In the genomic region with DNA sequence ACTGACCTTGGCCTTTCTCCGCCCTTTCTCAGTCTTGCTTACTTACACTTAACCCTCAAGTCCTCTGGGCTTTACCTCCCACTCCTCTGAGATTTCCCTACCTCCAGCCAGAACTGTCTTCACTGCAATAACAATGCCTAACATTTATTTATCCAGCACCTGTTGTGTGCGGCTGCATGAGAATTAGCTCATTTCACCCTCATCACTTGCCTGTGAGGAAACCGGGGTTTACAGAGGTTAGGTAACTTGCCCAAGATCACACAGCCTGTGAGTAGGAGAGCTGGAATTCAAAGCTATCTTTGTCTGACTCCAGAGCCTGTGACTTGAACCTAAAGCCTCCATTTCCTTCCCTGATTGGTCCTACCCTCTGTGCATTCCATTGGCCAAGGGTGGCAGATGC, we compare ENCODE assay signal across 12 cellular contexts. TPM values are rescaled to one million over a fixed set of nuclear protein-coding genes. Genes with fewer than 3 reads are reported as not detected.
DNase-seq lines count a peak whose midpoint lies in the region; TF ChIP-seq lines count a peak whose summit lies in the region.
"Had no signal": no experiment of that assay in that cellular context is flagged by ENCODE, and none has a peak within 500 bp of the region (broad histone marks: within the 10 kb centered on the region; RNA-seq: fewer than 3 reads in every experiment).

No MANE protein-coding gene starts in this region.

- POLR2A ChIA-PET in CD8-positive, alpha-beta memory T cell (lab: Charles Lee) = no interaction called here

- peak overlapping the region in 5 of 8 donors; percentile 69 to 92 (median 81) for H3K27ac Mint-ChIP-seq in CD8-positive, alpha-beta memory T cell
- peak overlapping the region in 2 of 3 donors; percentile 65 to 94 for H3K27ac Mint-ChIP-seq in IgD-negative memory B cell

- H2BK120ac ChIP-seq in neuronal stem cell (ENCODE audit: low read depth, low read length) = no peak overlapping the region

- no peak overlapping the region for H2BK15ac ChIP-seq in neuronal stem cell (ENCODE audit: low read length)

- H3K79me1 ChIP-seq in neuronal stem cell (ENCODE audit: low read depth, low read length) = peaks cover 7% of the 10 kb centered on the region

- no peaks in the 10 kb centered on the region for H3K27me3 ChIP-seq in CD8-positive, alpha-beta memory T cell (ENCODE audit: insufficient read depth, low read length, poor library complexity, severe bottlenecking)
- no peaks in the 10 kb centered on the region for H3K27me3 ChIP-seq in neuronal stem cell (ENCODE audit: control insufficient read depth in 3 of 3, insufficient read depth in 3 of 3, low read depth in 1 of 3, low read length in 3 of 3)
- H3K27me3 ChIP-seq: SJSA1 had no signal

- no peak overlapping the region for H3K23ac ChIP-seq in neuronal stem cell (ENCODE audit: low read depth, low read length, poor library complexity)

- peaks cover 52 to 69% (median 56%) of the 10 kb centered on the region in 3 donors for H3K4me1 Mint-ChIP-seq in CD8-positive, alpha-beta memory T cell
- peaks cover 41 to 50% (median 41%) of the 10 kb centered on the region in 3 donors for H3K4me1 Mint-ChIP-seq in IgD-negative memory B cell

- peaks cover 10% of the 10 kb centered on the region for H3K36me3 ChIP-seq in CD8-positive, alpha-beta memory T cell (ENCODE audit: insufficient read depth, low read length)
- H3K36me3 ChIP-seq in neuronal stem cell (replicated peaks in 1 of 2; ENCODE audit: control insufficient read depth in 2 of 2, insufficient read depth in 2 of 2, low read length in 2 of 2) = peaks cover 14 to 54% of the 10 kb centered on the region in 2 donors

- H3K27me3 Mint-ChIP-seq in CD8-positive, alpha-beta memory T cell = no peaks in the 10 kb centered on the region
- H3K27me3 Mint-ChIP-seq in IgD-negative memory B cell = no peaks in the 10 kb centered on the region

- no peak overlapping the region for H3K18ac ChIP-seq in neuronal stem cell (ENCODE audit: low read length)

- no peak overlapping the region for H3K9ac ChIP-seq in neuronal stem cell (ENCODE audit: low read depth, low read length, poor library complexity)

- H3K4me1 ChIP-seq in CD8-positive, alpha-beta memory T cell (ENCODE audit: insufficient read depth, low read length) = peaks cover 38% of the 10 kb centered on the region
- peaks cover 9 to 21% of the 10 kb centered on the region in 2 donors for H3K4me1 ChIP-seq in neuronal stem cell (ENCODE audit: control insufficient read depth in 2 of 2, insufficient read depth in 1 of 2, low read depth in 1 of 2, low read length in 2 of 2)

- H4K91ac ChIP-seq in neuronal stem cell (ENCODE audit: low read depth, low read length, poor library complexity) = no peak overlapping the region

- no peak overlapping the region for H4K8ac ChIP-seq in neuronal stem cell (ENCODE audit: low read depth, low read length)

- no peak overlapping the region for H3K4ac ChIP-seq in neuronal stem cell (ENCODE audit: low read length)

- no peak for TF ChIP-seq CTCF in choroid plexus epithelial cell (conservative IDR thresholded peaks at IDR 0.05; ENCODE audit: low read depth, low read length)

- H3K9me3 Mint-ChIP-seq in CD8-positive, alpha-beta memory T cell = no peaks in the 10 kb centered on the region
- H3K9me3 Mint-ChIP-seq in IgD-negative memory B cell = no peaks in the 10 kb centered on the region

- no peak overlapping the region for H3K4me3 ChIP-seq in CD8-positive, alpha-beta memory T cell (ENCODE audit: low read length)
- H3K4me3 ChIP-seq in choroid plexus epithelial cell (ENCODE audit: low read depth, low read length) (no peak overlapping the region), neuronal stem cell (ENCODE audit: low read length in 2 of 2) (no peak overlapping the region)
- H3K4me3 ChIP-seq: SJSA1 had no signal

- H3K9me3 ChIP-seq in CD8-positive, alpha-beta memory T cell (ENCODE audit: low read length) = no peaks in the 10 kb centered on the region
- H3K9me3 ChIP-seq in neuronal stem cell (replicated peaks in 1 of 2; ENCODE audit: control insufficient read depth in 2 of 2, insufficient read depth in 1 of 2, low read depth in 1 of 2, low read length in 2 of 2) = no peaks in the 10 kb centered on the region

- H3K36me3 Mint-ChIP-seq in CD8-positive, alpha-beta memory T cell = peaks cover 4 to 55% (median 11%) of the 10 kb centered on the region in 3 donors
- peaks cover 2% of the 10 kb centered on the region for H3K36me3 Mint-ChIP-seq in IgD-negative memory B cell

- H3K14ac ChIP-seq in neuronal stem cell (ENCODE audit: low read length) = no peak overlapping the region

- H2BK12ac ChIP-seq in neuronal stem cell (ENCODE audit: low read length) = no peak overlapping the region

- H2BK5ac ChIP-seq in neuronal stem cell (ENCODE audit: low read length) = peak overlapping the region; percentile 72

- WGBS in neuronal stem cell (ENCODE audit: extremely low coverage in 2 of 2, insufficient read length in 2 of 2, insufficient replicate concordance in 1 of 2), 2 donors = no CpG with 5 or more reads among the region's 3 CpGs

- CTCF ChIA-PET in CD8-positive, alpha-beta memory T cell (lab: Charles Lee) = interaction anchor here (1.4 kb wide), 1 partner anchor 462 kb away, joined by 3 read pairs; no protein-coding TSS in a partner anchor

- H2AFZ ChIP-seq in neuronal stem cell (ENCODE audit: low read length) = no peak overlapping the region

- H3K4me2 ChIP-seq in neuronal stem cell (ENCODE audit: insufficient read depth, low read length, poor library complexity, severe bottlenecking) = no peak overlapping the region

- no peak overlapping the region for H3K27ac ChIP-seq in CD8-positive, alpha-beta memory T cell (ENCODE audit: low read depth, low read length)
- H3K27ac ChIP-seq in neuronal stem cell (replicated peaks; ENCODE audit: low read length) = no peak overlapping the region
- H3K27ac ChIP-seq: SJSA1 had no signal

- no peak for DNase-seq in CD8-positive, alpha-beta memory T cell
- peak; percentile 26 for DNase-seq in choroid plexus epithelial cell (ENCODE audit: low read depth)
- DNase-seq in neuronal stem cell (ENCODE audit: low spot score) = no peak
- DNase-seq in HCEC 1CT = no peak
- no peak for DNase-seq in 8988T
- DNase-seq in AG20443 (ENCODE audit: low spot score) = no peak
- DNase-seq: activated gamma-delta T cell treated with Interleukin-2 at 50 U/mL for 16 hours; mesendoderm; NCI-H2171; stimulated activated CD4-positive, alpha-beta T cell treated with anti-CD3 and anti-CD28 coated beads, Interleukin-4, amount 100 ng/mL, for 4 hours had no signal

- H2AK5ac ChIP-seq in neuronal stem cell (ENCODE audit: low read depth, low read length) = no peak overlapping the region

- H3K4me3 Mint-ChIP-seq in CD8-positive, alpha-beta memory T cell = peak overlapping the region in 6 of 7 donors; percentile 12 to 95 (median 74)
- peak overlapping the region in 3 of 4 donors; percentile 8 to 97 (median 61) for H3K4me3 Mint-ChIP-seq in IgD-negative memory B cell

RNA-seq across cellular contexts. Expression of a gene that starts 2.5 kb away (rescaled TPM):
- 10 to 100 TPM; 87.1 to 88.8 TPM for total RNA-seq in CD8-positive, alpha-beta memory T cell
- polyA plus RNA-seq in CD8-positive, alpha-beta memory T cell = 15.8 TPM
- 15.1 TPM for polyA plus RNA-seq in IgD-negative memory B cell
- 17.5 TPM for polyA plus RNA-seq in neuronal stem cell (2013, experiment 1 of 2)
- polyA plus RNA-seq in neuronal stem cell (2013, experiment 2 of 2) = 18.2 TPM

RNA-seq across cellular contexts. Expression of a gene that starts 2.7 kb away (rescaled TPM):
- 100 to 1,000 TPM; 120 to 121 TPM for total RNA-seq in CD8-positive, alpha-beta memory T cell
- polyA plus RNA-seq in CD8-positive, alpha-beta memory T cell = 4.4 TPM
- 4.8 TPM for polyA plus RNA-seq in IgD-negative memory B cell
- 35.6 TPM for polyA plus RNA-seq in neuronal stem cell (2013, experiment 1 of 2)
- 34.8 TPM for polyA plus RNA-seq in neuronal stem cell (2013, experiment 2 of 2)
